In genomic region chr15:90478981-90479481, GRCh38 we compare ENCODE assay signal across 13 cellular contexts. TPM values are rescaled to one million over a fixed set of nuclear protein-coding genes. Genes with fewer than 3 reads are reported as not detected.
A peak's percentile ranks its signal among the peaks of the same experiment; 100 is the strongest.
DNase-seq lines count a peak whose midpoint lies in the region; ATAC-seq, FAIRE-seq and TF ChIP-seq lines count a peak whose summit lies in the region.
"Had no signal": no experiment of that assay in that cellular context is flagged by ENCODE, and none has a peak within 500 bp of the region (broad histone marks: within the 10 kb centered on the region; RNA-seq: fewer than 3 reads in every experiment).

No MANE protein-coding gene starts in this region.

- no peaks in the 10 kb centered on the region for H3K9me2 ChIP-seq in PC-9 (ENCODE audit: insufficient read depth)

- TF ChIP-seq RAD21 in HepG2 (CRISPR knock-in tag; IDR thresholded peaks at IDR 0.05), result no peak

- intact Hi-C loops in right lobe of liver (cut with DNase I) (loop anchor here in 1 of 2 donors (10.0 kb wide), 1 partner anchor 144 kb away; no protein-coding TSS in a partner anchor), HepG2 (cut with micrococcal nuclease; ENCODE audit: unreplicated experiment) (no loop called here), PC-9 (cut with micrococcal nuclease; ENCODE audit: unreplicated experiment) (loop anchor here (1.0 to 5.0 kb wide), 9 partner anchors 66 to 393 kb away; partner anchors contain the start of genes GDPGP1, IQGAP1 and ZNF774)

- BruUV-seq in HepG2 (replicated peaks; lab: Mats Ljungman, UMichigan) (no TSS peak), PC-9 (replicated peaks; lab: Mats Ljungman, UMichigan) (no TSS peak)

- WGBS in right lobe of liver (ENCODE audit: insufficient coverage, low coverage, low lambda C conversion rate, missing lambda C conversion rate), result 62% methylated on average over 5 of the region's 5 CpGs
- 86% methylated on average over 5 of the region's 5 CpGs for WGBS in HepG2 (ENCODE audit: low lambda C conversion rate)

- in situ Hi-C loops in HepG2 (cut with HindIII; ENCODE audit: extremely low pct_ligation_motif_present, low pct_unique_long_range_greater_than_20kb), result no loop called here

- TF ChIP-seq POLR2A in right lobe of liver (IDR thresholded peaks at IDR 0.05) (no peak), HepG2 (IDR thresholded peaks at IDR 0.05; ENCODE audit: insufficient read depth in 1 of 2, low read depth in 2 of 2, low read length in 2 of 2) (no peak)

- CTCF ChIA-PET in HepG2 (lab: Yijun Ruan, JAX; ENCODE audit: low intra/inter-chr PET ratio, low total read pairs), result no interaction called here
- CTCF ChIA-PET in PC-9 (lab: Charles Lee), result interaction anchor here (0.7 to 1.5 kb wide), 2 partner anchors 143 to 159 kb away, joined by 3 to 5 read pairs; no protein-coding TSS in a partner anchor

- peaks cover 0 to 55% (median 4%) of the 10 kb centered on the region in 4 donors for H3K36me3 ChIP-seq in right lobe of liver
- peaks cover 6 to 34% of the 10 kb centered on the region in 2 experiments; a peak in 4 of 5 replicates for H3K36me3 ChIP-seq in HepG2 (replicated peaks in 1 of 2; ENCODE audit: control insufficient read depth in 1 of 2, insufficient read depth in 2 of 2, low read length in 2 of 2)
- peaks cover 42% of the 10 kb centered on the region for H3K36me3 ChIP-seq in PC-9 (ENCODE audit: low read depth)

- no peaks in the 10 kb centered on the region for H3K27me3 ChIP-seq in right lobe of liver
- no peaks in the 10 kb centered on the region for H3K27me3 ChIP-seq in HepG2 (ENCODE audit: control insufficient read depth in 1 of 2, insufficient read depth in 2 of 2, low read length in 2 of 2)
- H3K27me3 ChIP-seq in PC-9 (ENCODE audit: insufficient read depth, low read depth), result no peaks in the 10 kb centered on the region
- H3K27me3 ChIP-seq: neutrophil had no signal

- POLR2A ChIA-PET in HepG2 (lab: Yijun Ruan, JAX), result no interaction called here
- POLR2A ChIA-PET in PC-9 (lab: Charles Lee; ENCODE audit: unreplicated experiment), result interaction anchor here (0.6 kb wide), 2 partner anchors 13 to 22 kb away, joined by 3 to 4 read pairs; no protein-coding TSS in a partner anchor

- no peaks in the 10 kb centered on the region for H3K9me3 ChIP-seq in right lobe of liver
- no peaks in the 10 kb centered on the region for H3K9me3 ChIP-seq in HepG2 (ENCODE audit: low read length)
- H3K9me3 ChIP-seq in PC-9 (ENCODE audit: insufficient read depth, low read depth), result no peaks in the 10 kb centered on the region
- H3K9me3 ChIP-seq: neutrophil had no signal

- no peak for TF ChIP-seq CTCF in right lobe of liver (IDR thresholded peaks at IDR 0.05)
- TF ChIP-seq CTCF in HepG2 (CRISPR knock-in tag; IDR thresholded peaks at IDR 0.05), result no peak
- no peak for TF ChIP-seq CTCF in PC-9 (conservative IDR thresholded peaks at IDR 0.05)

- TF ChIP-seq EP300 in HepG2 (IDR thresholded peaks at IDR 0.05; ENCODE audit: low read depth in 2 of 2, low read length in 2 of 2) (no peak), HepG2 (CRISPR knock-in tag; IDR thresholded peaks at IDR 0.05; ENCODE audit: borderline replicate concordance) (no peak)

- H3K4me2 ChIP-seq in HepG2 (ENCODE audit: low read depth, low read length) (no peak overlapping the region), PC-9 (peak overlapping the region; percentile 67)

- no peaks in the 10 kb centered on the region for H4K20me1 ChIP-seq in HepG2 (ENCODE audit: insufficient read depth, low read length)
- no peaks in the 10 kb centered on the region for H4K20me1 ChIP-seq in PC-9 (ENCODE audit: insufficient read depth)

- H3F3A ChIP-seq in PC-9 (ENCODE audit: insufficient read depth, low read depth), result peaks cover 54% of the 10 kb centered on the region

- H3K27ac ChIP-seq in right lobe of liver, result no peak overlapping the region
- no peak overlapping the region for H3K27ac ChIP-seq in HepG2 (ENCODE audit: extremely low read length, insufficient read depth, low read length)
- H3K27ac ChIP-seq in PC-9, result peak overlapping the region; percentile 77
- peak overlapping the region; percentile 61 for H3K27ac ChIP-seq in epithelial cell of prostate
- H3K27ac ChIP-seq: neutrophil had no signal

- FAIRE-seq in HepG2 (lab: Jason Lieb, UNC), result no peak
- FAIRE-seq: kidney, RCC 7860 had no signal

- H3K79me2 ChIP-seq in HepG2 (ENCODE audit: insufficient read depth, low read length) (no peaks in the 10 kb centered on the region), PC-9 (ENCODE audit: low read depth) (peaks cover 13% of the 10 kb centered on the region; the same call in 1 of the 2 replicates)

- H3K9ac ChIP-seq in HepG2 (ENCODE audit: insufficient read depth, low read depth, low read length), result no peak overlapping the region

- peaks cover 0 to 11% (median 0%) of the 10 kb centered on the region in 4 donors for H3K4me1 ChIP-seq in right lobe of liver
- H3K4me1 ChIP-seq in HepG2 (ENCODE audit: insufficient read depth, low read length), result peaks cover 23% of the 10 kb centered on the region
- peaks cover 54% of the 10 kb centered on the region for H3K4me1 ChIP-seq in PC-9 (replicated peaks; ENCODE audit: insufficient read depth)

- H3K4me3 ChIP-seq in right lobe of liver (no peak overlapping the region), HepG2 (replicated peaks in 1 of 3; ENCODE audit: insufficient read depth in 1 of 3, low read depth in 2 of 3, low read length in 3 of 3) (no peak overlapping the region), PC-9 (peak overlapping the region; percentile 3; the same call in 1 of the 2 replicates)

- DNase-seq in right lobe of liver, result no peak
- DNase-seq in HepG2 (ENCODE audit: low spot score), result no peak
- DNase-seq in PC-9, result peak; percentile 61 to 89
- peak; percentile 49 for DNase-seq in epithelial cell of prostate (ENCODE audit: low read depth, low spot score)
- peak; percentile 65 for DNase-seq in ureter (ENCODE audit: low spot score)
- DNase-seq in NOMO-1 (lab: John Stamatoyannopoulos, UW; ENCODE audit: unreplicated experiment in 2 of 2), result no peak
- DNase-seq in MV-4-11 (lab: John Stamatoyannopoulos, UW), result no peak
- no peak for DNase-seq in DMS79 (lab: John Stamatoyannopoulos, UW)
- DNase-seq: anterior cingulate cortex; kidney; stimulated activated CD4-positive, alpha-beta T cell treated with anti-CD3 and anti-CD28 coated beads, Interleukin-2, amount 100 ng/mL, for 48 hours had no signal

- H2AFZ ChIP-seq in HepG2 (ENCODE audit: low read length), result no peak overlapping the region
- H2AFZ ChIP-seq in PC-9, result no peak overlapping the region

- ATAC-seq in right lobe of liver (peak; percentile 38 to 72 (median 46)), HepG2 (no peak)

TF ChIP-seq in HepG2, 621 proteins besides CTCF, POLR2A, EP300 and RAD21 (continues in another document):
- TF ChIP-seq MYNN (CRISPR knock-in tag; IDR thresholded peaks at IDR 0.05; ENCODE audit: low read depth) (no peak), U2AF2 (IDR thresholded peaks at IDR 0.05; ENCODE audit: low read depth, low read length) (no peak)
- TF ChIP-seq, protein P1, sequence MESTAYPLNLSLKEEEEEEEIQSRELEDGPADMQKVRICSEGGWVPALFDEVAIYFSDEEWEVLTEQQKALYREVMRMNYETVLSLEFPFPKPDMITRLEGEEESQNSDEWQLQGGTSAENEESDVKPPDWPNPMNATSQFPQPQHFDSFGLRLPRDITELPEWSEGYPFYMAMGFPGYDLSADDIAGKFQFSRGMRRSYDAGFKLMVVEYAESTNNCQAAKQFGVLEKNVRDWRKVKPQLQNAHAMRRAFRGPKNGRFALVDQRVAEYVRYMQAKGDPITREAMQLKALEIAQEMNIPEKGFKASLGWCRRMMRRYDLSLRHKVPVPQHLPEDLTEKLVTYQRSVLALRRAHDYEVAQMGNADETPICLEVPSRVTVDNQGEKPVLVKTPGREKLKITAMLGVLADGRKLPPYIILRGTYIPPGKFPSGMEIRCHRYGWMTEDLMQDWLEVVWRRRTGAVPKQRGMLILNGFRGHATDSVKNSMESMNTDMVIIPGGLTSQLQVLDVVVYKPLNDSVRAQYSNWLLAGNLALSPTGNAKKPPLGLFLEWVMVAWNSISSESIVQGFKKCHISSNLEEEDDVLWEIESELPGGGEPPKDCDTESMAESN (CRISPR knock-in tag; conservative IDR thresholded peaks at IDR 0.05), result no peak

RNA-seq across cellular contexts. Expression of gene CRTC3, which starts 50.7 kb away (rescaled TPM):
- total RNA-seq in right lobe of liver (10 to 100 TPM in 4 of 6 experiments, 1 to 10 TPM in 2; 8.4 to 16.2 (median 11.3) TPM), HepG2 (2016; rRNA removed; fragmentation: Illumina TruSeq; extraction: Trizol) (6.0 and 8.4 TPM in 2 replicates), PC-9 (2021) (18.6 and 22.4 TPM in 2 replicates), ureter (55.7 TPM)
- total RNA-seq in HepG2 (2016; cell fraction: cytosol; rRNA removed; fragmentation: Illumina TruSeq; extraction: Trizol; ENCODE audit: low read depth), result 3.5 and 4.1 TPM in 2 replicates
- total RNA-seq in HepG2 (2016; cell fraction: insoluble cytoplasmic fraction; rRNA removed; fragmentation: Illumina TruSeq; extraction: Trizol), result 5.5 and 7.9 TPM in 2 replicates
- 8.5 and 9.1 TPM in 2 replicates for total RNA-seq in HepG2 (2016; cell fraction: membrane; rRNA removed; fragmentation: Illumina TruSeq; extraction: Trizol)
- 11.9 and 14.9 TPM in 2 replicates for total RNA-seq in HepG2 (2016; cell fraction: nucleus; rRNA removed; fragmentation: Illumina TruSeq; extraction: Trizol)
- 11.8 and 13.9 TPM in 2 replicates for polyA plus RNA-seq in HepG2 (2011; rRNA removed)
- 5.2 and 6.7 TPM in 2 replicates for polyA plus RNA-seq in HepG2 (2011; cell fraction: cytosol; rRNA removed)
- 13.4 and 13.8 TPM in 2 replicates for polyA plus RNA-seq in HepG2 (2011; cell fraction: nucleus; rRNA removed)
- polyA plus RNA-seq in HepG2 (2012), result 8.8 and 10.8 TPM in 2 replicates
- 3.4 and 3.6 TPM in 2 replicates for polyA plus RNA-seq in HepG2 (2016; cell fraction: cytosol; fragmentation: Illumina TruSeq; extraction: Trizol; ENCODE audit: low read depth)
- 5.0 and 8.1 TPM in 2 replicates for polyA plus RNA-seq in HepG2 (2016; cell fraction: insoluble cytoplasmic fraction; fragmentation: Illumina TruSeq; extraction: Trizol; ENCODE audit: low read depth)
- 5.3 and 5.6 TPM in 2 replicates for polyA plus RNA-seq in HepG2 (2016; cell fraction: membrane; fragmentation: Illumina TruSeq; extraction: Trizol; ENCODE audit: low read depth)
- polyA plus RNA-seq in HepG2 (2016; cell fraction: nucleus; fragmentation: Illumina TruSeq; extraction: Trizol; ENCODE audit: insufficient read depth, low read depth), result 17.9 and 22.1 TPM in 2 replicates
- polyA minus RNA-seq in HepG2 (2011; rRNA and poly(A)+ RNA removed; ENCODE audit: low replicate concordance), result 15.8 and 105 TPM in 2 replicates
- polyA minus RNA-seq in HepG2 (2011; cell fraction: cytosol; rRNA and poly(A)+ RNA removed), result 7.3 and 8.0 TPM in 2 replicates
- polyA minus RNA-seq in HepG2 (2011; cell fraction: nucleus; rRNA and poly(A)+ RNA removed), result 15.8 and 20.6 TPM in 2 replicates

Comparison
In these comparisons a context has a peak if more than half of its experiments do, and no peak if none do; other contexts are left out.
1. DNase-seq: peak in PC-9 (2 of 2), epithelial cell of prostate (single experiment) and ureter (single experiment); none in right lobe of liver (0 of 3), HepG2 (single experiment), NOMO-1 (0 of 2), MV-4-11 (single experiment) and DMS79 (single experiment).
2. H3K27ac ChIP-seq: peak in PC-9 (single experiment) and epithelial cell of prostate (single experiment); none in right lobe of liver (0 of 3) and HepG2 (single experiment).